Comparison of ENCODE assay signal across 33 cellular contexts in the genomic region with DNA sequence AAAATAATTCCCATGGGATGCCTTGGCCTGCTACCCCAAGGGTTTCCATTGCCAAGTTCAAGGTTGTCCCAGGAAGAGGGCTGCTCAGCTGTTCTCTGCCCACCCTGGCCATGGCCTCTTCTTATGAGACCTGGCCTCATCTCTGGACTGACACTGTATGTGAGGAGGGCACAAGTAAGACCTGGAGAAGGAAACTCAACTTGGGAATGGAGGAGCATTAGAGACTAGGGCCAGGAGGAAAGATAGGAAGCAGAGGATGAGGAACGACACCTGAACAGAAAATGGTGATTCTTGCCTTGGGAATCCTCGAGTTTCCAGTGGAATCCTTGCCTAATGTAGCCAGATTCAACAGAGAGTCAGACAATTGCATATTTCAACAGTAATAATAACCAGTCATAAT. TPM values are rescaled to one million over a fixed set of nuclear protein-coding genes. Genes with fewer than 3 reads are reported as not detected.
"Had no signal": no experiment of that assay in that cellular context is flagged by ENCODE, and none has a peak within 500 bp of the region (broad histone marks: within the 10 kb centered on the region; RNA-seq: fewer than 3 reads in every experiment).

No MANE protein-coding gene starts in this region.

- H3K9me3 Mint-ChIP-seq: natural killer cell; stimulated activated naive CD8-positive, alpha-beta T cell treated with anti-CD3 and anti-CD28 coated beads, Interleukin-15, amount 100 ng/mL, for 72 hours had no signal

- H3K27ac ChIP-seq: neutrophil, pancreas, psoas muscle, skin epidermis, spleen, suprapubic skin, testis, tibial artery, transverse colon, upper lobe of right lung, uterus had no signal

- H3K4me2 ChIP-seq: smooth muscle cell had no signal

- H3K9me3 ChIP-seq: neutrophil, pancreas, psoas muscle, testis, transverse colon, upper lobe of right lung, uterus had no signal

- H3K36me3 Mint-ChIP-seq: naive thymus-derived CD4-positive, alpha-beta T cell; natural killer cell; stimulated activated memory B cell treated with anti-CD40 and anti-IgM and Interleukin-4, amounts not matched to agents 10 μg/mL and 1 μg/mL and 100 μg/mL, for 72 hours; type B pancreatic cell had no signal

- H3K4me3 ChIP-seq: pancreas, psoas muscle, skin epidermis, smooth muscle cell, spleen, suprapubic skin, testis, tibial artery, transverse colon, upper lobe of right lung, uterus had no signal

- DNase-seq: naive thymus-derived CD4-positive, alpha-beta T cell; natural killer cell; nucleus accumbens; pancreas; psoas muscle; right cardiac atrium; stimulated activated CD4-positive, alpha-beta T cell treated with anti-CD3 and anti-CD28 coated beads, Interleukin-12 subunit alpha, Interleukin-12 subunit beta, amount 100 ng/mL, for 4 hours; stimulated activated CD4-positive, alpha-beta T cell treated with anti-CD3 and anti-CD28 coated beads, Interleukin-1b, Interleukin-23, amount 100 ng/mL, for 48 hours; stimulated activated CD4-positive, alpha-beta T cell treated with anti-CD3 and anti-CD28 coated beads, Interleukin-4, amount 100 ng/mL, for 1 hour; stimulated activated CD4-positive, alpha-beta T cell treated with anti-CD3 and anti-CD28 coated beads, Interleukin-4, amount 100 ng/mL, for 4 hours; stimulated activated CD8-positive, alpha-beta memory T cell treated with anti-CD3 and anti-CD28 coated beads, Interleukin-4, amount 100 ng/mL, for 48 hours; stimulated activated naive CD4-positive, alpha-beta T cell; stimulated activated naive CD8-positive, alpha-beta T cell treated with anti-CD3 and anti-CD28 coated beads, Interleukin-15, amount 100 ng/mL, for 72 hours; stimulated activated naive CD8-positive, alpha-beta T cell treated with anti-CD3 and anti-CD28 coated beads, Interleukin-15, Interleukin-2, amounts not matched to agents 100 U/mL and 50 U/mL, for 24 hours; substantia nigra; testis; tibial artery; transverse colon; upper lobe of right lung; uterus had no signal

- FAIRE-seq: pancreas had no signal

- H3K4me3 Mint-ChIP-seq: naive thymus-derived CD4-positive, alpha-beta T cell; natural killer cell; nephron; stimulated activated memory B cell treated with anti-CD40 and anti-IgM and Interleukin-4, amounts not matched to agents 10 μg/mL and 1 μg/mL and 100 μg/mL, for 72 hours; stimulated activated naive CD8-positive, alpha-beta T cell treated with anti-CD3 and anti-CD28 coated beads, Interleukin-15, amount 100 ng/mL, for 72 hours; type B pancreatic cell had no signal

- H3K27ac Mint-ChIP-seq: naive thymus-derived CD4-positive, alpha-beta T cell; natural killer cell; nephron; progenitor cell of endocrine pancreas; stimulated activated memory B cell treated with anti-CD40 and anti-IgM and Interleukin-4, amounts not matched to agents 10 μg/mL and 1 μg/mL and 100 μg/mL, for 72 hours; stimulated activated naive CD8-positive, alpha-beta T cell treated with anti-CD3 and anti-CD28 coated beads, Interleukin-15, amount 100 ng/mL, for 72 hours; type B pancreatic cell had no signal

- H3K36me3 ChIP-seq: neutrophil, pancreas, spleen, suprapubic skin, tibial artery, transverse colon, upper lobe of right lung, uterus had no signal

- H3K27me3 ChIP-seq: pancreas, testis, upper lobe of right lung, uterus had no signal

- ATAC-seq: naive thymus-derived CD4-positive, alpha-beta T cell; natural killer cell; pancreas; psoas muscle; right cardiac atrium; sciatic nerve; stimulated activated memory B cell treated with anti-CD40 and anti-IgM and Interleukin-4, amounts not matched to agents 10 μg/mL and 1 μg/mL and 100 μg/mL, for 72 hours; stimulated activated naive CD8-positive, alpha-beta T cell treated with anti-CD3 and anti-CD28 coated beads, Interleukin-15, amount 100 ng/mL, for 72 hours; stimulated activated naive CD8-positive, alpha-beta T cell treated with anti-CD3 and anti-CD28 coated beads, Interleukin-15, Interleukin-2, amounts not matched to agents 100 U/mL and 50 U/mL, for 24 hours; upper lobe of right lung had no signal

- H3K4me1 ChIP-seq: pancreas, psoas muscle, suprapubic skin, testis, tibial artery, transverse colon, upper lobe of right lung, uterus had no signal

- H3K4me1 Mint-ChIP-seq: naive thymus-derived CD4-positive, alpha-beta T cell; natural killer cell; nephron; stimulated activated memory B cell treated with anti-CD40 and anti-IgM and Interleukin-4, amounts not matched to agents 10 μg/mL and 1 μg/mL and 100 μg/mL, for 72 hours; stimulated activated naive CD8-positive, alpha-beta T cell treated with anti-CD3 and anti-CD28 coated beads, Interleukin-15, amount 100 ng/mL, for 72 hours had no signal

RNA-seq across cellular contexts. Expression of a gene that starts 47.0 kb away (rescaled TPM):
- total RNA-seq: naive thymus-derived CD4-positive, alpha-beta T cell; natural killer cell; osteocyte; sciatic nerve; smooth muscle cell; transverse colon; urinary bladder had no signal
- polyA plus RNA-seq: naive thymus-derived CD4-positive, alpha-beta T cell; neural cell; pancreas; smooth muscle cell had no signal
